In genomic region chr19:14515501-14516047, GRCh38 we compare ENCODE assay signal across 10 cellular contexts. TPM values are rescaled to one million over a fixed set of nuclear protein-coding genes. Genes with fewer than 3 reads are reported as not detected.
DNase-seq lines count a peak whose midpoint lies in the region; ATAC-seq and TF ChIP-seq lines count a peak whose summit lies in the region.
"Had no signal": no experiment of that assay in that cellular context is flagged by ENCODE, and none has a peak within 500 bp of the region (broad histone marks: within the 10 kb centered on the region; RNA-seq: fewer than 3 reads in every experiment).

No MANE protein-coding gene starts in this region.

- no peaks in the 10 kb centered on the region for H3K27me3 Mint-ChIP-seq in mesothelial cell of epicardium (ENCODE audit: low read depth)

- peaks cover 0 to 57% (median 39%) of the 10 kb centered on the region in 12 donors for H3K4me1 ChIP-seq in heart left ventricle
- peaks cover 40 to 62% (median 55%) of the 10 kb centered on the region in 4 donors for H3K4me1 ChIP-seq in upper lobe of left lung

- H3K4me3 ChIP-seq in heart left ventricle (peak overlapping the region in 11 of 12 donors; percentile 66 to 100 (median 86)), upper lobe of left lung (peak overlapping the region in 3 of 4 donors; percentile 74 to 92 (median 85))

- peaks cover 2 to 38% (median 27%) of the 10 kb centered on the region in 9 donors for H3K36me3 ChIP-seq in heart left ventricle
- H3K36me3 ChIP-seq in upper lobe of left lung: peaks cover 15 to 35% (median 26%) of the 10 kb centered on the region in 4 donors

- peaks cover 26% of the 10 kb centered on the region for H3K36me3 Mint-ChIP-seq in mesothelial cell of epicardium

- TF ChIP-seq POLR2A in heart left ventricle (IDR thresholded peaks at IDR 0.05) (no peak), upper lobe of left lung (IDR thresholded peaks at IDR 0.05) (no peak)

- TF ChIP-seq CTCF in heart left ventricle (IDR thresholded peaks at IDR 0.05) (no peak), mesothelial cell of epicardium (IDR thresholded peaks at IDR 0.05; ENCODE audit: unreplicated experiment) (no peak), upper lobe of left lung (IDR thresholded peaks at IDR 0.05) (no peak)

- no peak for TF ChIP-seq EP300 in upper lobe of left lung (IDR thresholded peaks at IDR 0.05)

- intact Hi-C loops in heart left ventricle (cut with DNase I): loop anchor here in 1 of 10 donors (2.0 kb wide), 1 partner anchor 19 kb away; the partner anchor contains the start of gene GIPC1
- intact Hi-C loops in cardiac septum (cut with DNase I): no loop called here

- peak overlapping the region; percentile 95 for H3K27ac Mint-ChIP-seq in mesothelial cell of epicardium

- ATAC-seq in heart left ventricle: no peak
- no peak for ATAC-seq in upper lobe of left lung (ENCODE audit: low FRiP score in 2 of 2)
- no peak for ATAC-seq in esophagus mucosa
- ATAC-seq in HG02798 (IDR thresholded peaks at IDR 0.05; ENCODE audit: poor library complexity, unreplicated experiment): no peak

- no peaks in the 10 kb centered on the region for H3K9me3 Mint-ChIP-seq in mesothelial cell of epicardium

- H3K4me3 Mint-ChIP-seq in mesothelial cell of epicardium: peak overlapping the region; percentile 88

- H3K4me1 Mint-ChIP-seq in mesothelial cell of epicardium: peaks cover 41% of the 10 kb centered on the region

- DNase-seq in heart left ventricle: no peak
- DNase-seq in cardiac septum (ENCODE audit: low spot score): no peak
- DNase-seq in caudate nucleus (lab: John Stamatoyannopoulos, UW): peak in 5 of 61 donors; percentile 13 to 33 (median 25)
- no peak for DNase-seq in mesothelial cell of epicardium (ENCODE audit: low spot score in 2 of 2, unreplicated experiment in 2 of 2)
- peak in 1 of 2 donors; percentile 15 for DNase-seq in upper lobe of left lung
- no peak for DNase-seq in SHP77 (lab: John Stamatoyannopoulos, UW)
- DNase-seq: NCI-H1092 had no signal

- H3K27ac ChIP-seq in heart left ventricle (peak overlapping the region in 3 of 12 donors; percentile 96 to 100 (median 99)), caudate nucleus (ENCODE audit: low read depth, low read length) (peak overlapping the region; percentile 100), upper lobe of left lung (peak overlapping the region; percentile 8 to 100 (median 100))

- H3K9me3 ChIP-seq in heart left ventricle (no peaks in the 10 kb centered on the region), upper lobe of left lung (no peaks in the 10 kb centered on the region)

- H3K27me3 ChIP-seq in heart left ventricle: no peaks in the 10 kb centered on the region
- H3K27me3 ChIP-seq in upper lobe of left lung: no peaks in the 10 kb centered on the region

- 50 to 76% (median 65%) methylated on average over 8 of the region's 8 CpGs for WGBS in heart left ventricle, 4 donors
- 69 to 80% methylated on average over 7 to 8 of the region's 8 CpGs for WGBS in upper lobe of left lung, 2 donors

RNA-seq across cellular contexts. Expression of gene DNAJB1, which starts 2.6 kb away (rescaled TPM):
- total RNA-seq in heart left ventricle (10 to 100 TPM; 34.7 to 70.6 (median 44.8) TPM), cardiac septum (61.6 TPM), mesothelial cell of epicardium (106 to 113 TPM (median 110 TPM) in 3 replicates), upper lobe of left lung (100 to 1,000 TPM in 3 of 6 donors, 10 to 100 TPM in 3; 33.5 to 137 (median 101) TPM), esophagus mucosa (337 TPM)
- 10 to 100 TPM; 27.5 to 69.1 TPM for polyA plus RNA-seq in heart left ventricle

RNA-seq across cellular contexts. Expression of gene TECR, which starts 13.8 kb away (rescaled TPM):
- total RNA-seq in heart left ventricle: 10 to 100 TPM; 48.1 to 88.4 (median 71.7) TPM
- polyA plus RNA-seq in heart left ventricle: 100 to 1,000 TPM in 1 of 2 donors, 10 to 100 TPM in 1; 71.4 to 102 TPM
- 62.0 TPM for total RNA-seq in cardiac septum
- total RNA-seq in mesothelial cell of epicardium: 111 to 116 TPM (median 115 TPM) in 3 replicates
- total RNA-seq in upper lobe of left lung: 100 to 1,000 TPM in 2 of 6 donors, 10 to 100 TPM in 4; 54.0 to 124 (median 80.6) TPM
- 341 TPM for total RNA-seq in esophagus mucosa

RNA-seq across cellular contexts. Expression of gene GIPC1, which starts 19.6 kb away (rescaled TPM):
- total RNA-seq in heart left ventricle (10 to 100 TPM; 44.9 to 82.7 (median 49.3) TPM), cardiac septum (49.5 TPM), mesothelial cell of epicardium (108 to 111 TPM (median 111 TPM) in 3 replicates), upper lobe of left lung (100 to 1,000 TPM; 103 to 283 (median 152) TPM), esophagus mucosa (254 TPM)
- polyA plus RNA-seq in heart left ventricle: 10 to 100 TPM; 54.9 to 87.4 TPM

RNA-seq across cellular contexts. Expression of gene PTGER1, which starts 40.4 kb away (rescaled TPM):
- total RNA-seq in heart left ventricle (under 1 TPM in 1 of 9 donors, not detected in 8; 0.35 TPM), cardiac septum (not detected), mesothelial cell of epicardium (2.8 to 3.5 TPM (median 2.8 TPM) in 3 replicates), upper lobe of left lung (1 to 10 TPM in 2 of 6 donors, under 1 TPM in 1, not detected in 3; 0.59 to 3.9 (median 1.7) TPM), esophagus mucosa (0.44 TPM)
- under 1 TPM in 1 of 2 donors, not detected in 1; 0.15 TPM for polyA plus RNA-seq in heart left ventricle
- total RNA-seq: frontal cortex had no signal

RNA-seq across cellular contexts. Expression of gene NDUFB7, which starts 56.3 kb away (rescaled TPM):
- total RNA-seq in heart left ventricle: 1,000 to 10,000 TPM in 1 of 9 donors, 100 to 1,000 TPM in 8; 290 to 1,084 (median 402) TPM
- polyA plus RNA-seq in heart left ventricle: 1,000 to 10,000 TPM in 1 of 2 donors, 100 to 1,000 TPM in 1; 782 to 1,747 TPM
- 382 TPM for total RNA-seq in cardiac septum
- total RNA-seq in mesothelial cell of epicardium: 117 to 122 TPM (median 119 TPM) in 3 replicates
- total RNA-seq in upper lobe of left lung: 100 to 1,000 TPM; 124 to 350 (median 171) TPM
- total RNA-seq in esophagus mucosa: 186 TPM
